Comparison of ENCODE assay signal across 15 cellular contexts in genomic region chr10:18532881-18533535, GRCh38.
DNase-seq lines count a peak whose midpoint lies in the region; ATAC-seq and TF ChIP-seq lines count a peak whose summit lies in the region.
"Had no signal": no experiment of that assay in that cellular context is flagged by ENCODE, and none has a peak within 500 bp of the region (broad histone marks: within the 10 kb centered on the region; RNA-seq: fewer than 3 reads in every experiment).

No MANE protein-coding gene starts in this region.

- H3K27ac ChIP-seq in cardiac muscle cell = peak overlapping the region; percentile 3
- H3K27ac ChIP-seq in esophagus muscularis mucosa (replicated peaks in 1 of 4) = peak overlapping the region; percentile 23 to 61 (median 36)
- H3K27ac ChIP-seq: A549, C4-2B had no signal

- H3K36me3 ChIP-seq in cardiac muscle cell = peaks cover 45% of the 10 kb centered on the region
- H3K36me3 ChIP-seq in esophagus muscularis mucosa = peaks cover 3 to 34% (median 15%) of the 10 kb centered on the region in 4 donors
- H3K36me3 ChIP-seq: BE2C had no signal

- intact Hi-C loops in left ventricle myocardium superior (cut with micrococcal nuclease) (no loop called here), esophagus muscularis mucosa (cut with DNase I) (no loop called here)

- 66% methylated on average over 7 of the region's 7 CpGs for WGBS in esophagus muscularis mucosa

- TF ChIP-seq CTCF in cardiac muscle cell (IDR thresholded peaks at IDR 0.05; ENCODE audit: low read depth, low read length) (no peak), esophagus muscularis mucosa (IDR thresholded peaks at IDR 0.05) (no peak), GM10266 (IDR thresholded peaks at IDR 0.05; ENCODE audit: control insufficient read depth, insufficient read depth, low read depth, missing control alignments) (no peak)

- ATAC-seq in left ventricle myocardium superior (no peak), GM18511 (IDR thresholded peaks at IDR 0.05; ENCODE audit: unreplicated experiment) (no peak)
- ATAC-seq: A549, HepG2 had no signal

- no peak for TF ChIP-seq EP300 in esophagus muscularis mucosa (IDR thresholded peaks at IDR 0.05)

- H3K27me3 ChIP-seq in cardiac muscle cell = no peaks in the 10 kb centered on the region
- no peaks in the 10 kb centered on the region for H3K27me3 ChIP-seq in esophagus muscularis mucosa
- H3K27me3 ChIP-seq: BE2C had no signal

- H3K4me3 ChIP-seq in cardiac muscle cell (no peak overlapping the region), esophagus muscularis mucosa (no peak overlapping the region)
- H3K4me3 ChIP-seq: A549 had no signal

- DNase-seq in cardiac muscle cell (ENCODE audit: low read depth in 1 of 2, low spot score in 1 of 2) (no peak), left ventricle myocardium superior (no peak), NCI-H82 treated with DMSO at 0.1 percent for 48 hours (lab: John Stamatoyannopoulos, UW; ENCODE audit: unreplicated experiment) (peak; percentile 66), esophagus muscularis mucosa (ENCODE audit: extremely low spot score) (no peak), GM10266 (ENCODE audit: extremely low spot score) (no peak)
- DNase-seq: BE2C; CD4-positive, alpha-beta memory T cell; DND-41; GF-D8; HCEC 1CT; HFFc6 had no signal

- H3K9me3 ChIP-seq in cardiac muscle cell (ENCODE audit: low read depth) (no peaks in the 10 kb centered on the region), esophagus muscularis mucosa (no peaks in the 10 kb centered on the region)
- H3K9me3 ChIP-seq: A549, BE2C had no signal

- no peak for TF ChIP-seq POLR2A in esophagus muscularis mucosa (IDR thresholded peaks at IDR 0.05; ENCODE audit: low read depth)

- H3K4me1 ChIP-seq in cardiac muscle cell (ENCODE audit: low read depth) = no peaks in the 10 kb centered on the region
- peaks cover 0 to 46% (median 40%) of the 10 kb centered on the region in 4 donors for H3K4me1 ChIP-seq in esophagus muscularis mucosa
- H3K4me1 ChIP-seq: A549, BE2C had no signal
